Comparison of ENCODE assay signal across 22 cellular contexts in the genomic region with DNA sequence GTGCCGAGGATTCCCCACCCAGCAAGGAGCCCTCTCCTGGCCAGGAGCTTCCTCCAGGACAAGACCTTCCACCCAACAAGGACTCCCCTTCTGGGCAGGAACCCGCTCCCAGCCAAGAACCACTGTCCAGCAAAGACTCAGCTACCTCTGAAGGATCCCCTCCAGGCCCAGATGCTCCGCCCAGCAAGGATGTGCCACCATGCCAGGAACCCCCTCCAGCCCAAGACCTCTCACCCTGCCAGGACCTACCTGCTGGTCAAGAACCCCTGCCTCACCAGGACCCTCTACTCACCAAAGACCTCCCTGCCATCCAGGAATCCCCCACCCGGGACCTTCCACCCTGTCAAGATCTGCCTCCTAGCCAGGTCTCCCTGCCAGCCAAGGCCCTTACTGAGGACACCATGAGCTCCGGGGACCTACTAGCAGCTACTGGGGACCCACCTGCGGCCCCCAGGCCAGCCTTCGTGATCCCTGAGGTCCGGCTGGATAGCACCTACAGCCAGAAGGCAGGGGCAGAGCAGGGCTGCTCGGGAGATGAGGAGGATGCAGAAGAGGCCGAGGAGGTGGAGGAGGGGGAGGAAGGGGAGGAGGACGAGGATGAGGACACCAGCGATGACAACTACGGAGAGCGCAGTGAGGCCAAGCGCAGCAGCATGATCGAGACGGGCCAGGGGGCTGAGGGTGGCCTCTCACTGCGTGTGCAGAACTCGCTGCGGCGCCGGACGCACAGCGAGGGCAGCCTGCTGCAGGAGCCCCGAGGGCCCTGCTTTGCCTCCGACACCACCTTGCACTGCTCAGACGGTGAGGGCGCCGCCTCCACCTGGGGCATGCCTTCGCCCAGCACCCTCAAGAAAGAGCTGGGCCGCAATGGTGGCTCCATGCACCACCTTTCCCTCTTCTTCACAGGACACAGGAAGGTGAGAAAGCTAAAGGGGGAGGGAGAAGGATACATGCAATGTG.
DNase-seq lines count a peak whose midpoint lies in the region; ATAC-seq, FAIRE-seq and TF ChIP-seq lines count a peak whose summit lies in the region.
"Had no signal": no experiment of that assay in that cellular context is flagged by ENCODE, and none has a peak within 500 bp of the region (broad histone marks: within the 10 kb centered on the region; RNA-seq: fewer than 3 reads in every experiment).

No MANE protein-coding gene starts in this region.

- H3K9me3 ChIP-seq in spleen (no peaks in the 10 kb centered on the region), small intestine (ENCODE audit: control insufficient read depth, low read depth) (no peaks in the 10 kb centered on the region), gastrocnemius medialis (no peaks in the 10 kb centered on the region), OCI-LY7 (ENCODE audit: low read length) (no peaks in the 10 kb centered on the region)
- H3K9me3 ChIP-seq: A549, SJSA1, upper lobe of right lung had no signal

- no peaks in the 10 kb centered on the region for H3K79me2 ChIP-seq in OCI-LY7 (ENCODE audit: insufficient read depth, low read depth, low read length)

- H3K27me3 ChIP-seq in spleen (replicated peaks in 1 of 7) = no peaks in the 10 kb centered on the region
- H3K27me3 ChIP-seq in small intestine (ENCODE audit: control insufficient read depth in 2 of 2, insufficient read depth in 2 of 2, low read length in 2 of 2) = no peaks in the 10 kb centered on the region
- H3K27me3 ChIP-seq in gastrocnemius medialis = no peaks in the 10 kb centered on the region
- H3K27me3 ChIP-seq: SJSA1, upper lobe of right lung had no signal

- no peak overlapping the region for H3K4me3 ChIP-seq in spleen
- no peak overlapping the region for H3K4me3 ChIP-seq in small intestine (ENCODE audit: low read depth in 1 of 2, low read length in 2 of 2)
- H3K4me3 ChIP-seq in gastrocnemius medialis = no peak overlapping the region
- H3K4me3 ChIP-seq in OCI-LY7 (ENCODE audit: low read depth, low read length, poor library complexity, severe bottlenecking) = no peak overlapping the region
- H3K4me3 ChIP-seq: A549, GM23248, SJSA1, upper lobe of right lung had no signal

- H3K27me3 Mint-ChIP-seq in activated CD8-positive, alpha-beta memory T cell treated with anti-CD3 and anti-CD28 coated beads, Interleukin-2, amount 10 ng/mL, durations not matched to agents 7 days and 5 days = no peaks in the 10 kb centered on the region
- H3K27me3 Mint-ChIP-seq in T-cell (no peaks in the 10 kb centered on the region), endothelial cell (ENCODE audit: unreplicated experiment) (peaks cover 30% of the 10 kb centered on the region)
- H3K27me3 Mint-ChIP-seq: activated naive CD4-positive, alpha-beta T cell treated with anti-CD3 and anti-CD28 coated beads, Interleukin-2, amount 10 ng/mL, durations not matched to agents 7 days and 5 days; CD4-positive, CD25-positive, alpha-beta regulatory T cell had no signal

- H3K36me3 ChIP-seq in spleen = peaks cover 0 to 66% (median 35%) of the 10 kb centered on the region in 6 donors
- peaks cover 5 to 18% of the 10 kb centered on the region in 2 donors for H3K36me3 ChIP-seq in small intestine (ENCODE audit: control insufficient read depth in 2 of 2, insufficient read depth in 2 of 2, low read length in 2 of 2)
- peaks cover 0 to 9% of the 10 kb centered on the region in 2 donors for H3K36me3 ChIP-seq in gastrocnemius medialis
- peaks cover 19% of the 10 kb centered on the region for H3K36me3 ChIP-seq in OCI-LY7 (ENCODE audit: insufficient read depth, low read length)

- POLR2A ChIA-PET in T-cell (lab: Charles Lee) (no interaction called here), OCI-LY7 (lab: Charles Lee) (interaction anchor here (0.8 to 6.1 kb wide), 9 partner anchors 9 to 174 kb away, joined by 3 to 61 read pairs (median 6); a partner anchor contains a TSS)

- peak overlapping the region; percentile 46 for H3K27ac Mint-ChIP-seq in activated CD8-positive, alpha-beta memory T cell treated with anti-CD3 and anti-CD28 coated beads, Interleukin-2, amount 10 ng/mL, durations not matched to agents 7 days and 5 days
- H3K27ac Mint-ChIP-seq in T-cell (peak overlapping the region; percentile 98 to 99), endothelial cell (ENCODE audit: unreplicated experiment) (peak overlapping the region; percentile 61)

- peaks cover 57% of the 10 kb centered on the region for H3K4me1 Mint-ChIP-seq in activated CD8-positive, alpha-beta memory T cell treated with anti-CD3 and anti-CD28 coated beads, Interleukin-2, amount 10 ng/mL, durations not matched to agents 7 days and 5 days
- H3K4me1 Mint-ChIP-seq in T-cell (peaks cover 59 to 93% (median 68%) of the 10 kb centered on the region in 3 donors), endothelial cell (ENCODE audit: unreplicated experiment) (peaks cover 50% of the 10 kb centered on the region)

- in situ Hi-C loops in gastrocnemius medialis (cut with MboI; ENCODE audit: low sequenced_read_pairs in 4 of 4) = loop anchor here in 1 of 4 donors (10.0 kb wide), 1 partner anchor 139 kb away; no protein-coding TSS in a partner anchor

- no peaks in the 10 kb centered on the region for H3K9me2 ChIP-seq in OCI-LY7 (ENCODE audit: insufficient read depth, low read length)

- no peak overlapping the region for H3K4me2 ChIP-seq in OCI-LY7 (ENCODE audit: low read length)
- H3K4me2 ChIP-seq: A549 had no signal

- CTCF ChIA-PET in activated CD8-positive, alpha-beta memory T cell treated with anti-CD3 and anti-CD28 coated beads, Interleukin-2, amount 10 ng/mL, durations not matched to agents 7 days and 5 days (lab: Charles Lee) = interaction anchor here (1.2 to 16.7 kb wide), 11 partner anchors 9 to 311 kb away, joined by 3 to 230 read pairs (median 9); a partner anchor contains a TSS
- CTCF ChIA-PET in T-cell (lab: Charles Lee) = interaction anchor here (0.5 to 2.1 kb wide), 10 partner anchors 8 to 309 kb away, joined by 3 to 12 read pairs (median 4); a partner anchor contains a TSS
- CTCF ChIA-PET in OCI-LY7 (lab: Charles Lee; ENCODE audit: unreplicated experiment) = interaction anchor here (0.9 to 2.3 kb wide), 3 partner anchors 18 to 136 kb away, joined by 3 to 8 read pairs (median 4); no protein-coding TSS in a partner anchor

- no peak overlapping the region for H2AFZ ChIP-seq in OCI-LY7 (ENCODE audit: low read length)
- H2AFZ ChIP-seq: GM23248 had no signal

- TF ChIP-seq POLR2A in spleen (IDR thresholded peaks at IDR 0.05) (no peak), gastrocnemius medialis (IDR thresholded peaks at IDR 0.05) (no peak)

- H3K9me3 Mint-ChIP-seq in activated CD8-positive, alpha-beta memory T cell treated with anti-CD3 and anti-CD28 coated beads, Interleukin-2, amount 10 ng/mL, durations not matched to agents 7 days and 5 days (ENCODE audit: low read depth) = no peaks in the 10 kb centered on the region
- H3K9me3 Mint-ChIP-seq in T-cell (no peaks in the 10 kb centered on the region), endothelial cell (ENCODE audit: unreplicated experiment) (no peaks in the 10 kb centered on the region)
- H3K9me3 Mint-ChIP-seq: activated naive CD4-positive, alpha-beta T cell treated with anti-CD3 and anti-CD28 coated beads, Interleukin-2, amount 10 ng/mL, durations not matched to agents 7 days and 5 days; CD4-positive, CD25-positive, alpha-beta regulatory T cell had no signal

- TF ChIP-seq CTCF in endothelial cell (IDR thresholded peaks at IDR 0.05; ENCODE audit: unreplicated experiment) (no peak), spleen (IDR thresholded peaks at IDR 0.05 in 8 of 11, conservative IDR thresholded peaks at IDR 0.05 in 3 of 11) (no peak), gastrocnemius medialis (IDR thresholded peaks at IDR 0.05 in 4 of 5, conservative IDR thresholded peaks at IDR 0.05 in 1 of 5) (no peak), OCI-LY7 (conservative IDR thresholded peaks at IDR 0.05; ENCODE audit: low read length) (no peak)

- no peak for DNase-seq in activated CD8-positive, alpha-beta memory T cell treated with anti-CD3 and anti-CD28 coated beads, Interleukin-2, amount 10 ng/mL, durations not matched to agents 7 days and 5 days
- DNase-seq in activated CD8-positive, alpha-beta memory T cell treated with anti-CD3 and anti-CD28 coated beads for 24 hours = no peak
- DNase-seq in T-cell (no peak), endothelial cell (ENCODE audit: low spot score) (no peak), spleen (peak; percentile 74), small intestine (no peak), gastrocnemius medialis (no peak), OCI-LY7 (ENCODE audit: low spot score) (no peak)
- DNase-seq: activated naive CD4-positive, alpha-beta T cell treated with anti-CD3 and anti-CD28 coated beads, Interleukin-2, amount 10 ng/mL, durations not matched to agents 7 days and 5 days; CD4-positive, CD25-positive, alpha-beta regulatory T cell; effector CD4-positive, alpha-beta T cell; GM23248; Kasumi-1; mammary epithelial cell; NCI-H1436 treated with DMSO at 0.1 percent for 48 hours; NCI-H345; stimulated activated CD4-positive, alpha-beta T cell treated with anti-CD3 and anti-CD28 coated beads, Interleukin-2, amount 100 ng/mL, for 48 hours; upper lobe of right lung had no signal

- H3K4me1 ChIP-seq in spleen (peaks cover 65 to 100% (median 90%) of the 10 kb centered on the region in 6 donors), small intestine (ENCODE audit: control insufficient read depth in 2 of 2, insufficient read depth in 1 of 2, low read depth in 1 of 2, low read length in 1 of 2) (peaks cover 9 to 21% of the 10 kb centered on the region in 2 donors), gastrocnemius medialis (peaks cover 35 to 52% of the 10 kb centered on the region in 2 donors), OCI-LY7 (ENCODE audit: insufficient read depth, low read length, poor library complexity, severe bottlenecking) (peaks cover 48% of the 10 kb centered on the region)

- H3K4me3 Mint-ChIP-seq in activated CD8-positive, alpha-beta memory T cell treated with anti-CD3 and anti-CD28 coated beads, Interleukin-2, amount 10 ng/mL, durations not matched to agents 7 days and 5 days = no peak overlapping the region
- H3K4me3 Mint-ChIP-seq in T-cell (no peak overlapping the region), endothelial cell (ENCODE audit: unreplicated experiment) (peak overlapping the region; percentile 51)

- FAIRE-seq in small intestine (lab: Jason Lieb, UNC) = no peak
- FAIRE-seq: A549, bronchial epithelial cell had no signal

- peak overlapping the region in 3 of 8 donors; percentile 23 to 96 (median 96) for H3K27ac ChIP-seq in spleen
- no peak overlapping the region for H3K27ac ChIP-seq in small intestine (ENCODE audit: low read depth in 1 of 2, low read length in 1 of 2)
- H3K27ac ChIP-seq in gastrocnemius medialis = no peak overlapping the region
- no peak overlapping the region for H3K27ac ChIP-seq in OCI-LY7 (ENCODE audit: low read depth, low read length, poor library complexity, severe bottlenecking)
- H3K27ac ChIP-seq: A549, GM23248, SJSA1 had no signal

- 92 to 96% (median 93%) methylated on average over 28 to 31 of the region's 31 CpGs for WGBS in spleen, 5 donors
- 92 to 95% (median 94%) methylated on average over 31 of the region's 31 CpGs for WGBS in small intestine, 3 donors

- no peaks in the 10 kb centered on the region for H4K20me1 ChIP-seq in OCI-LY7 (ENCODE audit: insufficient read depth, low read length)

- peaks cover 24% of the 10 kb centered on the region for H3K36me3 Mint-ChIP-seq in activated CD8-positive, alpha-beta memory T cell treated with anti-CD3 and anti-CD28 coated beads, Interleukin-2, amount 10 ng/mL, durations not matched to agents 7 days and 5 days
- peaks cover 15% of the 10 kb centered on the region for H3K36me3 Mint-ChIP-seq in T-cell
- peaks cover 42% of the 10 kb centered on the region for H3K36me3 Mint-ChIP-seq in endothelial cell (ENCODE audit: low read depth, unreplicated experiment)

- no TSS peak for BruUV-seq in OCI-LY7 (replicated peaks; lab: Mats Ljungman, UMichigan)

- no peak for ATAC-seq in activated CD8-positive, alpha-beta memory T cell treated with anti-CD3 and anti-CD28 coated beads, Interleukin-2, amount 10 ng/mL, durations not matched to agents 7 days and 5 days
- ATAC-seq in T-cell (replicated peaks in 1 of 4) = no peak
- ATAC-seq in gastrocnemius medialis = no peak
- ATAC-seq: A549, right cardiac atrium, upper lobe of right lung had no signal

- intact Hi-C loops in spleen (cut with DNase I; ENCODE audit: low total_unique reads) (no loop called here), gastrocnemius medialis (cut with DNase I; ENCODE audit: low total_unique reads) (loop anchor here (2.0 to 5.0 kb wide), 2 partner anchors 121 to 137 kb away; a partner anchor contains a TSS), OCI-LY7 (cut with micrococcal nuclease; ENCODE audit: unreplicated experiment) (loop anchor here (2.0 to 10.0 kb wide), 2 partner anchors 279 to 309 kb away; a partner anchor contains a TSS)

Comparison
In these comparisons a context has a peak if more than half of its experiments do, and no peak if none do; other contexts are left out.
1. H3K27ac Mint-ChIP-seq: peak in every context shown above with its lines; median percentile 98 in T-cell; 61 in endothelial cell; 46 in activated CD8-positive, alpha-beta memory T cell treated with anti-CD3 and anti-CD28 coated beads, Interleukin-2, amount 10 ng/mL, durations not matched to agents 7 days and 5 days.